Comparison of ENCODE assay signal across 1 cellular context in the genomic region with DNA sequence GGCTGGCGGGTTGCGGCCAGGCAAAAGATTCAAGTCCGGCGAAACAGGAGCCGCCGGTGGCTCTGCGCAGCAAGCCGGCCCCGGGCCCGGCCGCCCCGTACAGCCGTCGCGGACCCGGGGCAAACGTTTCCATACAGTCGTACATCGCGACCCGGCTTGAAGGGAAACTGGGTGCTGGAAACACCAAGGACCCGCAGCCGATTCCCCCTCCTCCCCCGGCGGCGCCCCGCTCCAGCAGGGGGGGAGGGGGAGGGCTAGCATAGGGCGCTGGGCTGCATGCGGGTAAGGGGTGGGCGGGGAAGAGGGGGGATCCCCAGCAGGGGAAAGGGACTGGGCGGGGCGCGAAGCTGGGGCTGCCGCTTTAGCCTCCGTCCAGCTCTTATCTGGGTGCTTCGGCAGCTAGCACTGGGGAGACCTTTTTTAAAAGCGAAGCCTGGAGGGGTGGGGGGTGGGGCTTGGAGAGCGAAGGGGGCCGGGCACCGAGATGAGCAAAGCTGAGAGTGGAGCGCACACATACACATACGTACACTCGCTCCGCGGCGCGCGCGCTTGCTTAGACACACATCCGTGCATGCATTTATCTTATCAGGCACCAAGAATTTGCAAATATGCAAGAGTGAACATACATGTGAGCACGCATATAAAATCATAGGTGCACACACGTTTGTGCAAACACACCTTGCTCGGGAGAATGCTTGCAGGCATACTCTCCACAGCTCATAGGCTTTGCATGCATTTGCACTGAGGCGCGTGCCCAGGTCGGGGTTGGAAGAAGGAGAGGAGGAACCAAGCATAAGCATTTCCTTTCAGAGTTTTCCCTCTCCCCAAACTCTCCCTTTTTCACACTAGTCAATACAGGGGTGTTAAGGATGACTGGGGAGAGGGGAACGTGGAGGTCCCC.
A peak's percentile ranks its signal among the peaks of the same experiment; 100 is the strongest.
TF ChIP-seq lines count a peak whose summit lies in the region.

No MANE protein-coding gene starts in this region.

TF ChIP-seq in K562, 482 proteins besides CTCF, POLR2A, EP300 and RAD21 (continued from another document and continues in another):
- TF ChIP-seq, protein P1, sequence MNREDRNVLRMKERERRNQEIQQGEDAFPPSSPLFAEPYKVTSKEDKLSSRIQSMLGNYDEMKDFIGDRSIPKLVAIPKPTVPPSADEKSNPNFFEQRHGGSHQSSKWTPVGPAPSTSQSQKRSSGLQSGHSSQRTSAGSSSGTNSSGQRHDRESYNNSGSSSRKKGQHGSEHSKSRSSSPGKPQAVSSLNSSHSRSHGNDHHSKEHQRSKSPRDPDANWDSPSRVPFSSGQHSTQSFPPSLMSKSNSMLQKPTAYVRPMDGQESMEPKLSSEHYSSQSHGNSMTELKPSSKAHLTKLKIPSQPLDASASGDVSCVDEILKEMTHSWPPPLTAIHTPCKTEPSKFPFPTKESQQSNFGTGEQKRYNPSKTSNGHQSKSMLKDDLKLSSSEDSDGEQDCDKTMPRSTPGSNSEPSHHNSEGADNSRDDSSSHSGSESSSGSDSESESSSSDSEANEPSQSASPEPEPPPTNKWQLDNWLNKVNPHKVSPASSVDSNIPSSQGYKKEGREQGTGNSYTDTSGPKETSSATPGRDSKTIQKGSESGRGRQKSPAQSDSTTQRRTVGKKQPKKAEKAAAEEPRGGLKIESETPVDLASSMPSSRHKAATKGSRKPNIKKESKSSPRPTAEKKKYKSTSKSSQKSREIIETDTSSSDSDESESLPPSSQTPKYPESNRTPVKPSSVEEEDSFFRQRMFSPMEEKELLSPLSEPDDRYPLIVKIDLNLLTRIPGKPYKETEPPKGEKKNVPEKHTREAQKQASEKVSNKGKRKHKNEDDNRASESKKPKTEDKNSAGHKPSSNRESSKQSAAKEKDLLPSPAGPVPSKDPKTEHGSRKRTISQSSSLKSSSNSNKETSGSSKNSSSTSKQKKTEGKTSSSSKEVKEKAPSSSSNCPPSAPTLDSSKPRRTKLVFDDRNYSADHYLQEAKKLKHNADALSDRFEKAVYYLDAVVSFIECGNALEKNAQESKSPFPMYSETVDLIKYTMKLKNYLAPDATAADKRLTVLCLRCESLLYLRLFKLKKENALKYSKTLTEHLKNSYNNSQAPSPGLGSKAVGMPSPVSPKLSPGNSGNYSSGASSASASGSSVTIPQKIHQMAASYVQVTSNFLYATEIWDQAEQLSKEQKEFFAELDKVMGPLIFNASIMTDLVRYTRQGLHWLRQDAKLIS (CRISPR knock-in tag; IDR thresholded peaks at IDR 0.05) = no peak
- TF ChIP-seq ZNF717 (CRISPR knock-in tag; IDR thresholded peaks at IDR 0.05) = no peak
- TF ChIP-seq MCM7 (IDR thresholded peaks at IDR 0.05) = no peak
- TF ChIP-seq ZNF224 (CRISPR knock-in tag; IDR thresholded peaks at IDR 0.05) = no peak
- TF ChIP-seq SAP30 (IDR thresholded peaks at IDR 0.05; ENCODE audit: borderline replicate concordance, insufficient read depth, low read depth, low read length, poor library complexity, severe bottlenecking) = peak; percentile 67
- no peak for TF ChIP-seq CHD4 (IDR thresholded peaks at IDR 0.05; ENCODE audit: insufficient read depth, insufficient replicate concordance, low read depth, low read length, poor library complexity, severe bottlenecking)
- TF ChIP-seq ZNF263 (CRISPR knock-in tag; IDR thresholded peaks at IDR 0.05; ENCODE audit: borderline replicate concordance) = no peak
- peak; percentile 20 for TF ChIP-seq TBP (optimal IDR thresholded peaks at IDR 0.05; ENCODE audit: low read depth, low read length)
- TF ChIP-seq RBM39 (optimal IDR thresholded peaks at IDR 0.05; ENCODE audit: low read depth, low read length) = no peak
- no peak for TF ChIP-seq MXI1 (IDR thresholded peaks at IDR 0.05; ENCODE audit: low read depth, low read length)
- TF ChIP-seq, protein P2, sequence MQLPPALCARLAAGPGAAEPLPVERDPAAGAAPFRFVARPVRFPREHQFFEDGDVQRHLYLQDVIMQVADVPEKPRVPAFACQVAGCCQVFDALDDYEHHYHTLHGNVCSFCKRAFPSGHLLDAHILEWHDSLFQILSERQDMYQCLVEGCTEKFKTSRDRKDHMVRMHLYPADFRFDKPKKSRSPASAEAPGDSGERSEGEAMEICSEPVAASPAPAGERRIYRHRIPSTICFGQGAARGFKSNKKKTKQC (CRISPR knock-in tag; IDR thresholded peaks at IDR 0.05) = 0 out of 2 replicates have a peak, but pooled peaks have one; percentile 55
- TF ChIP-seq, protein P3, sequence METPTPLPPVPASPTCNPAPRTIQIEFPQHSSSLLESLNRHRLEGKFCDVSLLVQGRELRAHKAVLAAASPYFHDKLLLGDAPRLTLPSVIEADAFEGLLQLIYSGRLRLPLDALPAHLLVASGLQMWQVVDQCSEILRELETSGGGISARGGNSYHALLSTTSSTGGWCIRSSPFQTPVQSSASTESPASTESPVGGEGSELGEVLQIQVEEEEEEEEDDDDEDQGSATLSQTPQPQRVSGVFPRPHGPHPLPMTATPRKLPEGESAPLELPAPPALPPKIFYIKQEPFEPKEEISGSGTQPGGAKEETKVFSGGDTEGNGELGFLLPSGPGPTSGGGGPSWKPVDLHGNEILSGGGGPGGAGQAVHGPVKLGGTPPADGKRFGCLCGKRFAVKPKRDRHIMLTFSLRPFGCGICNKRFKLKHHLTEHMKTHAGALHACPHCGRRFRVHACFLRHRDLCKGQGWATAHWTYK (CRISPR knock-in tag; IDR thresholded peaks at IDR 0.05) = 0 out of 2 replicates have a peak, but pooled peaks have one; percentile 23
- no peak for TF ChIP-seq NR2C2 (CRISPR knock-in tag; IDR thresholded peaks at IDR 0.05)
- no peak for TF ChIP-seq NR2C2 (tag; IDR thresholded peaks at IDR 0.05)
- TF ChIP-seq SLC30A9 (CRISPR knock-in tag; IDR thresholded peaks at IDR 0.05) = no peak
- no peak for TF ChIP-seq THRAP3 (IDR thresholded peaks at IDR 0.05; ENCODE audit: borderline replicate concordance)
- no peak for TF ChIP-seq SRF (CRISPR knock-in tag; IDR thresholded peaks at IDR 0.05)
- TF ChIP-seq, protein P4, sequence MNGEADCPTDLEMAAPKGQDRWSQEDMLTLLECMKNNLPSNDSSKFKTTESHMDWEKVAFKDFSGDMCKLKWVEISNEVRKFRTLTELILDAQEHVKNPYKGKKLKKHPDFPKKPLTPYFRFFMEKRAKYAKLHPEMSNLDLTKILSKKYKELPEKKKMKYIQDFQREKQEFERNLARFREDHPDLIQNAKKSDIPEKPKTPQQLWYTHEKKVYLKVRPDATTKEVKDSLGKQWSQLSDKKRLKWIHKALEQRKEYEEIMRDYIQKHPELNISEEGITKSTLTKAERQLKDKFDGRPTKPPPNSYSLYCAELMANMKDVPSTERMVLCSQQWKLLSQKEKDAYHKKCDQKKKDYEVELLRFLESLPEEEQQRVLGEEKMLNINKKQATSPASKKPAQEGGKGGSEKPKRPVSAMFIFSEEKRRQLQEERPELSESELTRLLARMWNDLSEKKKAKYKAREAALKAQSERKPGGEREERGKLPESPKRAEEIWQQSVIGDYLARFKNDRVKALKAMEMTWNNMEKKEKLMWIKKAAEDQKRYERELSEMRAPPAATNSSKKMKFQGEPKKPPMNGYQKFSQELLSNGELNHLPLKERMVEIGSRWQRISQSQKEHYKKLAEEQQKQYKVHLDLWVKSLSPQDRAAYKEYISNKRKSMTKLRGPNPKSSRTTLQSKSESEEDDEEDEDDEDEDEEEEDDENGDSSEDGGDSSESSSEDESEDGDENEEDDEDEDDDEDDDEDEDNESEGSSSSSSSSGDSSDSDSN (IDR thresholded peaks at IDR 0.05; ENCODE audit: borderline replicate concordance in 1 of 2, low read depth in 2 of 2, low read length in 2 of 2) = peak in 1 of 2 experiments; percentile 46; a peak in 2 of 4 replicates
- TF ChIP-seq, protein P5, sequence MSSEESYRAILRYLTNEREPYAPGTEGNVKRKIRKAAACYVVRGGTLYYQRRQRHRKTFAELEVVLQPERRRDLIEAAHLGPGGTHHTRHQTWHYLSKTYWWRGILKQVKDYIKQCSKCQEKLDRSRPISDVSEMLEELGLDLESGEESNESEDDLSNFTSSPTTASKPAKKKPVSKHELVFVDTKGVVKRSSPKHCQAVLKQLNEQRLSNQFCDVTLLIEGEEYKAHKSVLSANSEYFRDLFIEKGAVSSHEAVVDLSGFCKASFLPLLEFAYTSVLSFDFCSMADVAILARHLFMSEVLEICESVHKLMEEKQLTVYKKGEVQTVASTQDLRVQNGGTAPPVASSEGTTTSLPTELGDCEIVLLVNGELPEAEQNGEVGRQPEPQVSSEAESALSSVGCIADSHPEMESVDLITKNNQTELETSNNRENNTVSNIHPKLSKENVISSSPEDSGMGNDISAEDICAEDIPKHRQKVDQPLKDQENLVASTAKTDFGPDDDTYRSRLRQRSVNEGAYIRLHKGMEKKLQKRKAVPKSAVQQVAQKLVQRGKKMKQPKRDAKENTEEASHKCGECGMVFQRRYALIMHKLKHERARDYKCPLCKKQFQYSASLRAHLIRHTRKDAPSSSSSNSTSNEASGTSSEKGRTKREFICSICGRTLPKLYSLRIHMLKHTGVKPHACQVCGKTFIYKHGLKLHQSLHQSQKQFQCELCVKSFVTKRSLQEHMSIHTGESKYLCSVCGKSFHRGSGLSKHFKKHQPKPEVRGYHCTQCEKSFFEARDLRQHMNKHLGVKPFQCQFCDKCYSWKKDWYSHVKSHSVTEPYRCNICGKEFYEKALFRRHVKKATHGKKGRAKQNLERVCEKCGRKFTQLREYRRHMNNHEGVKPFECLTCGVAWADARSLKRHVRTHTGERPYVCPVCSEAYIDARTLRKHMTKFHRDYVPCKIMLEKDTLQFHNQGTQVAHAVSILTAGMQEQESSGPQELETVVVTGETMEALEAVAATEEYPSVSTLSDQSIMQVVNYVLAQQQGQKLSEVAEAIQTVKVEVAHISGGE (CRISPR knock-in tag; IDR thresholded peaks at IDR 0.05) = peak in 1 of 3 experiments; percentile 20; a peak in 1 of 6 replicates
- no peak for TF ChIP-seq NFYB (IDR thresholded peaks at IDR 0.05; ENCODE audit: extremely low read depth, insufficient read length)
- TF ChIP-seq, protein P6, sequence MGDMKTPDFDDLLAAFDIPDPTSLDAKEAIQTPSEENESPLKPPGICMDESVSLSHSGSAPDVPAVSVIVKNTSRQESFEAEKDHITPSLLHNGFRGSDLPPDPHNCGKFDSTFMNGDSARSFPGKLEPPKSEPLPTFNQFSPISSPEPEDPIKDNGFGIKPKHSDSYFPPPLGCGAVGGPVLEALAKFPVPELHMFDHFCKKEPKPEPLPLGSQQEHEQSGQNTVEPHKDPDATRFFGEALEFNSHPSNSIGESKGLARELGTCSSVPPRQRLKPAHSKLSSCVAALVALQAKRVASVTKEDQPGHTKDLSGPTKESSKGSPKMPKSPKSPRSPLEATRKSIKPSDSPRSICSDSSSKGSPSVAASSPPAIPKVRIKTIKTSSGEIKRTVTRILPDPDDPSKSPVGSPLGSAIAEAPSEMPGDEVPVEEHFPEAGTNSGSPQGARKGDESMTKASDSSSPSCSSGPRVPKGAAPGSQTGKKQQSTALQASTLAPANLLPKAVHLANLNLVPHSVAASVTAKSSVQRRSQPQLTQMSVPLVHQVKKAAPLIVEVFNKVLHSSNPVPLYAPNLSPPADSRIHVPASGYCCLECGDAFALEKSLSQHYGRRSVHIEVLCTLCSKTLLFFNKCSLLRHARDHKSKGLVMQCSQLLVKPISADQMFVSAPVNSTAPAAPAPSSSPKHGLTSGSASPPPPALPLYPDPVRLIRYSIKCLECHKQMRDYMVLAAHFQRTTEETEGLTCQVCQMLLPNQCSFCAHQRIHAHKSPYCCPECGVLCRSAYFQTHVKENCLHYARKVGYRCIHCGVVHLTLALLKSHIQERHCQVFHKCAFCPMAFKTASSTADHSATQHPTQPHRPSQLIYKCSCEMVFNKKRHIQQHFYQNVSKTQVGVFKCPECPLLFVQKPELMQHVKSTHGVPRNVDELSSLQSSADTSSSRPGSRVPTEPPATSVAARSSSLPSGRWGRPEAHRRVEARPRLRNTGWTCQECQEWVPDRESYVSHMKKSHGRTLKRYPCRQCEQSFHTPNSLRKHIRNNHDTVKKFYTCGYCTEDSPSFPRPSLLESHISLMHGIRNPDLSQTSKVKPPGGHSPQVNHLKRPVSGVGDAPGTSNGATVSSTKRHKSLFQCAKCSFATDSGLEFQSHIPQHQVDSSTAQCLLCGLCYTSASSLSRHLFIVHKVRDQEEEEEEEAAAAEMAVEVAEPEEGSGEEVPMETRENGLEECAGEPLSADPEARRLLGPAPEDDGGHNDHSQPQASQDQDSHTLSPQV (IDR thresholded peaks at IDR 0.05) = no peak
- TF ChIP-seq, protein P7, sequence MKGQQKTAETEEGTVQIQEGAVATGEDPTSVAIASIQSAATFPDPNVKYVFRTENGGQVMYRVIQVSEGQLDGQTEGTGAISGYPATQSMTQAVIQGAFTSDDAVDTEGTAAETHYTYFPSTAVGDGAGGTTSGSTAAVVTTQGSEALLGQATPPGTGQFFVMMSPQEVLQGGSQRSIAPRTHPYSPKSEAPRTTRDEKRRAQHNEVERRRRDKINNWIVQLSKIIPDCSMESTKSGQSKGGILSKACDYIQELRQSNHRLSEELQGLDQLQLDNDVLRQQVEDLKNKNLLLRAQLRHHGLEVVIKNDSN (CRISPR knock-in tag; IDR thresholded peaks at IDR 0.05) = peak; percentile 28; the same call in 1 of the 2 replicates
- no peak for TF ChIP-seq FOXJ2 (tag; IDR thresholded peaks at IDR 0.05)
- no peak for TF ChIP-seq TEAD2 (tag; IDR thresholded peaks at IDR 0.05)
- TF ChIP-seq, protein P8, sequence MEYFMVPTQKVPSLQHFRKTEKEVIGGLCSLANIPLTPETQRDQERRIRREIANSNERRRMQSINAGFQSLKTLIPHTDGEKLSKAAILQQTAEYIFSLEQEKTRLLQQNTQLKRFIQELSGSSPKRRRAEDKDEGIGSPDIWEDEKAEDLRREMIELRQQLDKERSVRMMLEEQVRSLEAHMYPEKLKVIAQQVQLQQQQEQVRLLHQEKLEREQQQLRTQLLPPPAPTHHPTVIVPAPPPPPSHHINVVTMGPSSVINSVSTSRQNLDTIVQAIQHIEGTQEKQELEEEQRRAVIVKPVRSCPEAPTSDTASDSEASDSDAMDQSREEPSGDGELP (CRISPR knock-in tag; IDR thresholded peaks at IDR 0.05; ENCODE audit: borderline replicate concordance) = 0 out of 2 replicates have a peak, but pooled peaks have one; percentile 36
- TF ChIP-seq CBX1 (IDR thresholded peaks at IDR 0.05; ENCODE audit: low read depth) = no peak
- TF ChIP-seq SMAD2 (IDR thresholded peaks at IDR 0.05; ENCODE audit: low read depth, low read length) = no peak
- TF ChIP-seq HIVEP1 (CRISPR knock-in tag; IDR thresholded peaks at IDR 0.05) = no peak
- TF ChIP-seq SMAD3 (CRISPR knock-in tag; conservative IDR thresholded peaks at IDR 0.05) = no peak
- no peak for TF ChIP-seq ETS2 (tag; IDR thresholded peaks at IDR 0.05; ENCODE audit: borderline replicate concordance, poor library complexity, severe bottlenecking)
- TF ChIP-seq, protein P9, sequence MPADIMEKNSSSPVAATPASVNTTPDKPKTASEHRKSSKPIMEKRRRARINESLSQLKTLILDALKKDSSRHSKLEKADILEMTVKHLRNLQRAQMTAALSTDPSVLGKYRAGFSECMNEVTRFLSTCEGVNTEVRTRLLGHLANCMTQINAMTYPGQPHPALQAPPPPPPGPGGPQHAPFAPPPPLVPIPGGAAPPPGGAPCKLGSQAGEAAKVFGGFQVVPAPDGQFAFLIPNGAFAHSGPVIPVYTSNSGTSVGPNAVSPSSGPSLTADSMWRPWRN (IDR thresholded peaks at IDR 0.05; ENCODE audit: low read depth) = no peak
- TF ChIP-seq, protein P10, sequence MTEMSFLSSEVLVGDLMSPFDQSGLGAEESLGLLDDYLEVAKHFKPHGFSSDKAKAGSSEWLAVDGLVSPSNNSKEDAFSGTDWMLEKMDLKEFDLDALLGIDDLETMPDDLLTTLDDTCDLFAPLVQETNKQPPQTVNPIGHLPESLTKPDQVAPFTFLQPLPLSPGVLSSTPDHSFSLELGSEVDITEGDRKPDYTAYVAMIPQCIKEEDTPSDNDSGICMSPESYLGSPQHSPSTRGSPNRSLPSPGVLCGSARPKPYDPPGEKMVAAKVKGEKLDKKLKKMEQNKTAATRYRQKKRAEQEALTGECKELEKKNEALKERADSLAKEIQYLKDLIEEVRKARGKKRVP (CRISPR knock-in tag; IDR thresholded peaks at IDR 0.05) = no peak
- no peak for TF ChIP-seq ZNF3 (CRISPR knock-in tag; IDR thresholded peaks at IDR 0.05)
- TF ChIP-seq RBM34 (IDR thresholded peaks at IDR 0.05; ENCODE audit: borderline replicate concordance, insufficient read depth, low read length) = no peak
